In genomic region chr14:68466491-68466977, GRCh38 we compare ENCODE assay signal across 13 cellular contexts.
DNase-seq lines count a peak whose midpoint lies in the region; ATAC-seq and TF ChIP-seq lines count a peak whose summit lies in the region.
"Had no signal": no experiment of that assay in that cellular context is flagged by ENCODE, and none has a peak within 500 bp of the region (broad histone marks: within the 10 kb centered on the region; RNA-seq: fewer than 3 reads in every experiment).

No MANE protein-coding gene starts in this region.

- POLR2A ChIA-PET in T-cell (lab: Charles Lee) = no interaction called here
- POLR2A ChIA-PET in activated CD4-positive, alpha-beta memory T cell treated with anti-CD3 and anti-CD28 coated beads, Interleukin-2, amount 10 ng/mL, durations not matched to agents 7 days and 5 days (lab: Charles Lee) = no interaction called here

- no peaks in the 10 kb centered on the region for H3K27me3 Mint-ChIP-seq in T-cell
- no peaks in the 10 kb centered on the region for H3K27me3 Mint-ChIP-seq in activated CD4-positive, alpha-beta memory T cell treated with anti-CD3 and anti-CD28 coated beads, Interleukin-2, amount 10 ng/mL, durations not matched to agents 7 days and 5 days
- H3K27me3 Mint-ChIP-seq: T-helper 17 cell had no signal

- H3K4me1 Mint-ChIP-seq in T-cell = peaks cover 21 to 24% (median 23%) of the 10 kb centered on the region in 3 donors
- H3K4me1 Mint-ChIP-seq in activated CD4-positive, alpha-beta memory T cell treated with anti-CD3 and anti-CD28 coated beads, Interleukin-2, amount 10 ng/mL, durations not matched to agents 7 days and 5 days = peaks cover 13% of the 10 kb centered on the region

- H3K36me3 ChIP-seq in uterus = no peaks in the 10 kb centered on the region

- no peaks in the 10 kb centered on the region for H3K27me3 ChIP-seq in uterus

- no peak overlapping the region for H3K27ac Mint-ChIP-seq in T-cell
- no peak overlapping the region for H3K27ac Mint-ChIP-seq in activated CD4-positive, alpha-beta memory T cell treated with anti-CD3 and anti-CD28 coated beads, Interleukin-2, amount 10 ng/mL, durations not matched to agents 7 days and 5 days
- H3K27ac Mint-ChIP-seq: activated T-helper 1 cell treated with anti-CD3 and anti-CD28 coated beads, Interleukin-12 subunit alpha, Interleukin-12 subunit beta, Interleukin-2, Interleukin-4 antibody, amounts not matched to agents 30 ng/mL and 10 ng/mL and 1 ng/mL, durations not matched to agents 14 hours and 24 hours and 36 hours; T-helper 17 cell had no signal

- peak overlapping the region; percentile 74 to 77 for H3K27ac ChIP-seq in uterus

- H3K4me1 ChIP-seq in uterus = peaks cover 4 to 7% of the 10 kb centered on the region in 2 donors

- no peak for TF ChIP-seq POLR2A in uterus (IDR thresholded peaks at IDR 0.05)

- H3K36me3 Mint-ChIP-seq in T-cell = peaks cover 2% of the 10 kb centered on the region
- no peaks in the 10 kb centered on the region for H3K36me3 Mint-ChIP-seq in activated CD4-positive, alpha-beta memory T cell treated with anti-CD3 and anti-CD28 coated beads, Interleukin-2, amount 10 ng/mL, durations not matched to agents 7 days and 5 days (ENCODE audit: low read depth)

- H3K9me3 Mint-ChIP-seq in T-cell = no peaks in the 10 kb centered on the region
- H3K9me3 Mint-ChIP-seq in activated CD4-positive, alpha-beta memory T cell treated with anti-CD3 and anti-CD28 coated beads, Interleukin-2, amount 10 ng/mL, durations not matched to agents 7 days and 5 days = no peaks in the 10 kb centered on the region
- H3K9me3 Mint-ChIP-seq: activated T-helper 1 cell treated with anti-CD3 and anti-CD28 coated beads, Interleukin-12 subunit alpha, Interleukin-12 subunit beta, Interleukin-2, Interleukin-4 antibody, amounts not matched to agents 30 ng/mL and 10 ng/mL and 1 ng/mL, durations not matched to agents 14 hours and 24 hours and 36 hours; neural crest cell had no signal

- no peaks in the 10 kb centered on the region for H3K9me3 ChIP-seq in uterus

- ATAC-seq in T-cell (replicated peaks in 1 of 4) = no peak
- no peak for ATAC-seq in HG02759 (IDR thresholded peaks at IDR 0.05; ENCODE audit: unreplicated experiment)
- ATAC-seq: T-helper 17 cell had no signal

- CTCF ChIA-PET in T-cell (lab: Charles Lee) = no interaction called here
- CTCF ChIA-PET in activated CD4-positive, alpha-beta memory T cell treated with anti-CD3 and anti-CD28 coated beads, Interleukin-2, amount 10 ng/mL, durations not matched to agents 7 days and 5 days (lab: Charles Lee) = no interaction called here

- intact Hi-C loops in uterus (cut with DNase I; ENCODE audit: low total_unique reads) = no loop called here

- H3K4me3 Mint-ChIP-seq in T-cell = no peak overlapping the region
- no peak overlapping the region for H3K4me3 Mint-ChIP-seq in activated CD4-positive, alpha-beta memory T cell treated with anti-CD3 and anti-CD28 coated beads, Interleukin-2, amount 10 ng/mL, durations not matched to agents 7 days and 5 days
- H3K4me3 Mint-ChIP-seq: activated T-helper 1 cell treated with anti-CD3 and anti-CD28 coated beads, Interleukin-12 subunit alpha, Interleukin-12 subunit beta, Interleukin-2, Interleukin-4 antibody, amounts not matched to agents 30 ng/mL and 10 ng/mL and 1 ng/mL, durations not matched to agents 14 hours and 24 hours and 36 hours; neural crest cell; T-helper 17 cell had no signal

- no peak for TF ChIP-seq CTCF in uterus (IDR thresholded peaks at IDR 0.05)

- H3K4me3 ChIP-seq in uterus = no peak overlapping the region

- peak; percentile 57 for DNase-seq in SIG-M5 treated with dmso at 0.1 percent for 504 hours (lab: John Stamatoyannopoulos, UW; ENCODE audit: unreplicated experiment)
- DNase-seq in SIG-M5 (lab: John Stamatoyannopoulos, UW) = no peak
- DNase-seq in dedifferentiated amniotic fluid mesenchymal stem cell (ENCODE audit: extremely low spot score) = peak; percentile 63
- peak; percentile 46 to 82 for DNase-seq in lung microvascular endothelial cell (ENCODE audit: low read depth in 2 of 2)
- no peak for DNase-seq in uterus
- DNase-seq in T-cell = no peak
- DNase-seq in activated CD4-positive, alpha-beta memory T cell treated with anti-CD3 and anti-CD28 coated beads, Interleukin-2, amount 10 ng/mL, durations not matched to agents 7 days and 5 days = no peak
- DNase-seq: NCI-H187; stimulated activated CD8-positive, alpha-beta memory T cell treated with anti-CD3 and anti-CD28 coated beads, Interleukin-4, amount 100 ng/mL, for 48 hours; T-helper 17 cell had no signal

Comparison
In these comparisons a context has a peak if more than half of its experiments do, and no peak if none do; other contexts are left out.
1. DNase-seq: peak in SIG-M5 treated with dmso at 0.1 percent for 504 hours (single experiment), dedifferentiated amniotic fluid mesenchymal stem cell (single experiment) and lung microvascular endothelial cell (2 of 2); none in SIG-M5 (single experiment), uterus (0 of 2), T-cell (0 of 34) and activated CD4-positive, alpha-beta memory T cell treated with anti-CD3 and anti-CD28 coated beads, Interleukin-2, amount 10 ng/mL, durations not matched to agents 7 days and 5 days (single experiment).